ENCODE assay signal across 1 cellular context in genomic region chr19:35004517-35005255, GRCh38.
TF ChIP-seq lines count a peak whose summit lies in the region.

No MANE protein-coding gene starts in this region.

TF ChIP-seq in HepG2, 621 proteins besides CTCF, POLR2A, EP300 and RAD21:
- TF ChIP-seq MEIS1 (CRISPR knock-in tag; IDR thresholded peaks at IDR 0.05; ENCODE audit: borderline replicate concordance): no peak
- no peak for TF ChIP-seq SMC3 (IDR thresholded peaks at IDR 0.05; ENCODE audit: low read length)
- peak; percentile 32; the same call in 1 of the 2 replicates for TF ChIP-seq ZNF768 (CRISPR knock-in tag; IDR thresholded peaks at IDR 0.05)
- TF ChIP-seq THAP9 (CRISPR knock-in tag; IDR thresholded peaks at IDR 0.05; ENCODE audit: borderline replicate concordance): no peak
- no peak for TF ChIP-seq IKZF4 (CRISPR knock-in tag; IDR thresholded peaks at IDR 0.05; ENCODE audit: borderline replicate concordance, low read depth, not compliant biosample characterization)
- TF ChIP-seq MYNN (CRISPR knock-in tag; IDR thresholded peaks at IDR 0.05; ENCODE audit: low read depth): no peak
- TF ChIP-seq ZBTB33 (CRISPR knock-in tag; IDR thresholded peaks at IDR 0.05): peak; percentile 51; the same call in 1 of the 2 replicates
